14 cellular contexts compared by ENCODE assay signal in genomic region chr7:151011097-151011409, GRCh38. TPM values are rescaled to one million over a fixed set of nuclear protein-coding genes. Genes with fewer than 3 reads are reported as not detected.
A peak's percentile ranks its signal among the peaks of the same experiment; 100 is the strongest.
DNase-seq lines count a peak whose midpoint lies in the region; ATAC-seq, FAIRE-seq and TF ChIP-seq lines count a peak whose summit lies in the region.
"Had no signal": no experiment of that assay in that cellular context is flagged by ENCODE, and none has a peak within 500 bp of the region (broad histone marks: within the 10 kb centered on the region; RNA-seq: fewer than 3 reads in every experiment).

No MANE protein-coding gene starts in this region.

- no peak overlapping the region for H2AFZ ChIP-seq in H1 (ENCODE audit: low read length)

- no peak for TF ChIP-seq RAD21 in H1 (IDR thresholded peaks at IDR 0.05 in 1 of 2, conservative IDR thresholded peaks at IDR 0.05 in 1 of 2; ENCODE audit: low read depth in 2 of 2, low read length in 2 of 2)

- peak overlapping the region; percentile 33 for H2BK120ac ChIP-seq in H1 (replicated peaks; ENCODE audit: low read depth, low read length)

- FAIRE-seq in H1 (lab: Jason Lieb, UNC) = no peak

- H3K4me3 ChIP-seq in H1 (ENCODE audit: extremely low read depth in 1 of 4, insufficient read depth in 2 of 4, low read depth in 3 of 4, low read length in 4 of 4) (peak overlapping the region in 1 of 4 experiments; percentile 33; a peak in 3 of 8 replicates), retinal pigment epithelial cell (ENCODE audit: low read length) (peak overlapping the region; percentile 47), prostate gland (no peak overlapping the region)

- peak overlapping the region in 1 of 2 experiments; percentile 69; a peak in 2 of 4 replicates for H3K4me2 ChIP-seq in H1 (ENCODE audit: insufficient read depth in 1 of 2, low read depth in 2 of 2, low read length in 2 of 2)

- TF ChIP-seq CTCF in H1 (IDR thresholded peaks at IDR 0.05; ENCODE audit: control extremely low read depth in 1 of 3, insufficient read depth in 1 of 3, low read depth in 1 of 3, low read length in 3 of 3) (no peak), retinal pigment epithelial cell (conservative IDR thresholded peaks at IDR 0.05; ENCODE audit: low read depth, low read length) (no peak), prostate gland (IDR thresholded peaks at IDR 0.05) (no peak)

- 71% methylated on average over 1 of the region's 1 CpG; no CpG with 5 or more reads in 1 of the 2 experiments for WGBS in H1 (ENCODE audit: extremely low coverage in 1 of 2, insufficient coverage in 1 of 2, insufficient read length in 1 of 2, insufficient replicate concordance in 2 of 2, low coverage in 1 of 2, low lambda C conversion rate in 2 of 2, missing lambda C conversion rate in 1 of 2), 2 experiments
- 67% methylated on average over 1 of the region's 1 CpG for WGBS in prostate gland

- CTCF ChIA-PET in H1 (lab: Charles Lee; ENCODE audit: partially characterized antibody) = interaction anchor here (0.7 to 11.5 kb wide), 26 partner anchors 10 to 622 kb away, joined by 3 to 142 read pairs (median 8); partner anchors contain the start of genes ABCB8, ATG9B, CDK5 and NOS3

- H4K20me1 ChIP-seq in H1 (replicated peaks in 1 of 2; ENCODE audit: control insufficient read depth in 1 of 2, insufficient read depth in 2 of 2, low read length in 2 of 2) = no peaks in the 10 kb centered on the region

- H2BK12ac ChIP-seq in H1 (ENCODE audit: low read depth, low read length) = peak overlapping the region; percentile 93; the same call in 1 of the 2 replicates

- intact Hi-C loops in prostate gland (cut with DNase I) = no loop called here

- TF ChIP-seq EP300 in H1 (IDR thresholded peaks at IDR 0.05; ENCODE audit: borderline replicate concordance in 1 of 2, low read depth in 2 of 2, low read length in 2 of 2) = no peak

- H3K27me3 ChIP-seq in H1 (replicated peaks in 1 of 4; ENCODE audit: control insufficient read depth in 3 of 4, extremely low read depth in 1 of 4, insufficient read depth in 3 of 4, low read length in 3 of 4) (peaks cover 0 to 3% (median 2%) of the 10 kb centered on the region in 4 experiments; a peak in 3 of 7 replicates), prostate gland (replicated peaks; ENCODE audit: insufficient read depth) (peaks cover 6% of the 10 kb centered on the region)

- H3K56ac ChIP-seq in H1 (replicated peaks; ENCODE audit: insufficient read length, low read depth, low read length) = no peak overlapping the region

- H3K36me3 ChIP-seq in H1 (ENCODE audit: control insufficient read depth in 2 of 4, insufficient read depth in 4 of 4, low read length in 3 of 4) (no peaks in the 10 kb centered on the region), prostate gland (no peaks in the 10 kb centered on the region)

- no peaks in the 10 kb centered on the region; the same call in 1 of the 2 replicates for H3K79me1 ChIP-seq in H1 (ENCODE audit: low read depth, low read length)

- no peak overlapping the region for H3K23ac ChIP-seq in H1 (ENCODE audit: insufficient read length)

- no peak overlapping the region for H4K5ac ChIP-seq in H1 (ENCODE audit: insufficient read length, low read depth, low read length)

- H3K27me3 Mint-ChIP-seq in activated naive CD4-positive, alpha-beta T cell treated with anti-CD3 and anti-CD28 coated beads, Interleukin-2, amount 50 U/mL, for 24 hours = no peaks in the 10 kb centered on the region

- H2BK15ac ChIP-seq in H1 (ENCODE audit: low read length) = no peak overlapping the region

- H3K36me3 Mint-ChIP-seq in activated naive CD4-positive, alpha-beta T cell treated with anti-CD3 and anti-CD28 coated beads, Interleukin-2, amount 50 U/mL, for 24 hours = no peaks in the 10 kb centered on the region
- H3K36me3 Mint-ChIP-seq: stimulated activated naive B cell treated with anti-CD40 and anti-IgM and Interleukin-4, amounts not matched to agents 10 μg/mL and 1 μg/mL and 100 μg/mL, for 72 hours had no signal

- no peaks in the 10 kb centered on the region for H3K9me3 Mint-ChIP-seq in activated naive CD4-positive, alpha-beta T cell treated with anti-CD3 and anti-CD28 coated beads, Interleukin-2, amount 50 U/mL, for 24 hours

- no peaks in the 10 kb centered on the region; the same call in 1 of the 2 replicates for H3K23me2 ChIP-seq in H1 (ENCODE audit: low read depth, low read length)

- peak overlapping the region; percentile 79 for H3K27ac Mint-ChIP-seq in activated naive CD4-positive, alpha-beta T cell treated with anti-CD3 and anti-CD28 coated beads, Interleukin-2, amount 50 U/mL, for 24 hours

- H3K14ac ChIP-seq in H1 (ENCODE audit: insufficient read length) = no peak overlapping the region

- H3K9me3 ChIP-seq in H1 (ENCODE audit: insufficient read depth in 2 of 2, low read depth in 1 of 2, low read length in 1 of 2) (no peaks in the 10 kb centered on the region), prostate gland (no peaks in the 10 kb centered on the region)

- H2BK5ac ChIP-seq in H1 (ENCODE audit: low read depth, low read length) = peak overlapping the region; percentile 54; the same call in 1 of the 2 replicates

- no peaks in the 10 kb centered on the region for H3K79me2 ChIP-seq in H1 (ENCODE audit: control insufficient read depth in 1 of 2, insufficient read depth in 2 of 2, low read length in 2 of 2)

- H2AK5ac ChIP-seq in H1 (ENCODE audit: low read depth, low read length) = peak overlapping the region; percentile 70; the same call in 1 of the 2 replicates

- no peak overlapping the region for H2BK20ac ChIP-seq in H1 (ENCODE audit: low read length)

- POLR2A ChIA-PET in H1 (lab: Charles Lee; ENCODE audit: partially characterized antibody) = interaction anchor here (1.7 to 2.5 kb wide), 2 partner anchors 16 to 18 kb away, joined by 5 to 9 read pairs; no protein-coding TSS in a partner anchor

- peak overlapping the region; percentile 28 for H3K4ac ChIP-seq in H1 (replicated peaks; ENCODE audit: insufficient read length, low read depth, low read length)

- no peak overlapping the region for H4K8ac ChIP-seq in H1 (ENCODE audit: extremely low read depth, insufficient read depth, low read length)

- 0 out of 2 replicates have a peak overlapping the region, but pooled peaks have one; percentile 88 for H3K18ac ChIP-seq in H1 (ENCODE audit: extremely low read depth, low read length)

- TF ChIP-seq POLR2A in H1 (IDR thresholded peaks at IDR 0.05; ENCODE audit: control extremely low read depth in 1 of 2, low read depth in 2 of 2, low read length in 2 of 2) (no peak), prostate gland (IDR thresholded peaks at IDR 0.05) (no peak)

- peak overlapping the region; percentile 37 for H4K91ac ChIP-seq in H1 (replicated peaks; ENCODE audit: insufficient read length, low read length)

- DNase-seq in activated naive CD4-positive, alpha-beta T cell (lab: John Stamatoyannopoulos, UW) = no peak
- peak; percentile 46 for DNase-seq in OCI-M1 (lab: John Stamatoyannopoulos, UW)
- DNase-seq in H1 (ENCODE audit: low read depth in 1 of 2, low spot score in 2 of 2) = no peak
- no peak for DNase-seq in retinal pigment epithelial cell (ENCODE audit: low read depth)
- no peak for DNase-seq in prostate gland (ENCODE audit: low spot score)
- no peak for DNase-seq in NCI-H187 (lab: John Stamatoyannopoulos, UW)
- DNase-seq: stimulated activated naive B cell treated with anti-CD40 and anti-IgM and Interleukin-4, amounts not matched to agents 10 μg/mL and 1 μg/mL and 100 μg/mL, for 72 hours had no signal

- peaks cover 76% of the 10 kb centered on the region for H3K4me1 Mint-ChIP-seq in activated naive CD4-positive, alpha-beta T cell treated with anti-CD3 and anti-CD28 coated beads, Interleukin-2, amount 50 U/mL, for 24 hours

- H3K27ac ChIP-seq in H1 (ENCODE audit: low read depth, low read length) = no peak overlapping the region
- no peak overlapping the region for H3K27ac ChIP-seq in prostate gland

- no peak for ATAC-seq in HG02938 (IDR thresholded peaks at IDR 0.05; ENCODE audit: unreplicated experiment)
- ATAC-seq: left lobe of liver; stimulated activated naive B cell treated with anti-CD40 and anti-IgM and Interleukin-4, amounts not matched to agents 10 μg/mL and 1 μg/mL and 100 μg/mL, for 72 hours had no signal

- peaks cover 0 to 31% (median 24%) of the 10 kb centered on the region in 4 experiments; a peak in 6 of 7 replicates for H3K4me1 ChIP-seq in H1 (replicated peaks in 1 of 4; ENCODE audit: control insufficient read depth in 3 of 4, insufficient read depth in 4 of 4, low read length in 3 of 4)
- no peaks in the 10 kb centered on the region for H3K4me1 ChIP-seq in prostate gland (replicated peaks)

- peak overlapping the region; percentile 57 for H3K4me3 Mint-ChIP-seq in activated naive CD4-positive, alpha-beta T cell treated with anti-CD3 and anti-CD28 coated beads, Interleukin-2, amount 50 U/mL, for 24 hours
- H3K4me3 Mint-ChIP-seq: B cell; stimulated activated naive B cell treated with anti-CD40 and anti-IgM and Interleukin-4, amounts not matched to agents 10 μg/mL and 1 μg/mL and 100 μg/mL, for 72 hours had no signal

- H3K9ac ChIP-seq in H1 (replicated peaks in 1 of 4; ENCODE audit: extremely low read depth in 1 of 4, low read depth in 3 of 4, low read length in 3 of 4) = no peak overlapping the region; a peak in 1 of 7 replicates

RNA-seq across cellular contexts. Expression of gene ATG9B, which starts 13.2 kb away (rescaled TPM):
- total RNA-seq in H1 (2021; fragmentation: NEBNext Ultra II Directional; extraction: Animal tissue kit (Norgen Biotek cat#: 25700)) = 2.3 and 2.6 TPM in 2 replicates
- polyA plus RNA-seq in H1 (2011; rRNA removed) = 1.4 and 2.7 TPM in 2 replicates
- 2.7 TPM for polyA plus RNA-seq in H1 (2011; cell fraction: cytosol; rRNA removed)
- 6.4 TPM for polyA plus RNA-seq in H1 (2011; cell fraction: nucleus; rRNA removed)
- 2.7 to 4.3 TPM (median 3.1 TPM) in 4 replicates for polyA plus RNA-seq in H1 (2012, experiment 1 of 2)
- polyA plus RNA-seq in H1 (2012, experiment 2 of 2) = 0.79 TPM
- polyA plus RNA-seq in H1 (2013, experiment 1 of 2) = 1.7 TPM
- 1.8 TPM for polyA plus RNA-seq in H1 (2013, experiment 2 of 2)
- polyA minus RNA-seq in H1 (2011; rRNA and poly(A)+ RNA removed) = 0.19 and 0.51 TPM in 2 replicates
- polyA minus RNA-seq in H1 (2011; cell fraction: cytosol; rRNA and poly(A)+ RNA removed) = 0.88 TPM
- polyA minus RNA-seq in H1 (2011; cell fraction: nucleus; rRNA and poly(A)+ RNA removed) = 0.60 TPM
- 1 to 10 TPM in 1 of 2 donors, under 1 TPM in 1; 0.18 to 7.1 TPM for total RNA-seq in prostate gland
- total RNA-seq: glomerular endothelial cell, left lobe of liver had no signal

RNA-seq across cellular contexts. Expression of gene ABCB8, which starts 17.2 kb away (rescaled TPM):
- 22.2 and 27.0 TPM in 2 replicates for total RNA-seq in H1 (2021; fragmentation: NEBNext Ultra II Directional; extraction: Animal tissue kit (Norgen Biotek cat#: 25700))
- 17.7 and 26.0 TPM in 2 replicates for polyA plus RNA-seq in H1 (2011; rRNA removed)
- polyA plus RNA-seq in H1 (2011; cell fraction: cytosol; rRNA removed) = 16.7 TPM
- 52.2 TPM for polyA plus RNA-seq in H1 (2011; cell fraction: nucleus; rRNA removed)
- polyA plus RNA-seq in H1 (2012, experiment 1 of 2) = 14.8 to 21.8 TPM (median 19.6 TPM) in 4 replicates
- polyA plus RNA-seq in H1 (2012, experiment 2 of 2) = 15.8 TPM
- polyA plus RNA-seq in H1 (2013, experiment 1 of 2) = 16.5 TPM
- 15.7 TPM for polyA plus RNA-seq in H1 (2013, experiment 2 of 2)
- polyA minus RNA-seq in H1 (2011; rRNA and poly(A)+ RNA removed) = 17.2 and 19.5 TPM in 2 replicates
- 12.2 TPM for polyA minus RNA-seq in H1 (2011; cell fraction: cytosol; rRNA and poly(A)+ RNA removed)
- 28.9 TPM for polyA minus RNA-seq in H1 (2011; cell fraction: nucleus; rRNA and poly(A)+ RNA removed)
- 10 to 100 TPM; 26.4 to 50.6 TPM for total RNA-seq in prostate gland

RNA-seq across cellular contexts. Expression of gene NOS3, which starts 20.2 kb away (rescaled TPM):
- total RNA-seq in H1 (2021; fragmentation: NEBNext Ultra II Directional; extraction: Animal tissue kit (Norgen Biotek cat#: 25700)) = 4.4 and 4.7 TPM in 2 replicates
- polyA plus RNA-seq in H1 (2011; rRNA removed) = 16.2 and 20.9 TPM in 2 replicates
- polyA plus RNA-seq in H1 (2011; cell fraction: cytosol; rRNA removed) = 8.1 TPM
- 12.6 TPM for polyA plus RNA-seq in H1 (2011; cell fraction: nucleus; rRNA removed)
- 4.2 to 10.6 TPM (median 8.1 TPM) in 4 replicates for polyA plus RNA-seq in H1 (2012, experiment 1 of 2)
- polyA plus RNA-seq in H1 (2012, experiment 2 of 2) = 5.2 TPM
- 4.2 TPM for polyA plus RNA-seq in H1 (2013, experiment 1 of 2)
- polyA plus RNA-seq in H1 (2013, experiment 2 of 2) = 3.5 TPM
- 5.4 and 6.9 TPM in 2 replicates for polyA minus RNA-seq in H1 (2011; rRNA and poly(A)+ RNA removed)
- polyA minus RNA-seq in H1 (2011; cell fraction: cytosol; rRNA and poly(A)+ RNA removed) = 7.7 TPM
- polyA minus RNA-seq in H1 (2011; cell fraction: nucleus; rRNA and poly(A)+ RNA removed) = 10.1 TPM
- 10 to 100 TPM in 1 of 2 donors, 1 to 10 TPM in 1; 6.1 to 10.4 TPM for total RNA-seq in prostate gland

RNA-seq across cellular contexts. Expression of gene KCNH2, which starts 32.9 kb away (rescaled TPM):
- total RNA-seq in H1 (2021; fragmentation: NEBNext Ultra II Directional; extraction: Animal tissue kit (Norgen Biotek cat#: 25700)) = 7.7 and 8.0 TPM in 2 replicates
- 15.0 and 20.5 TPM in 2 replicates for polyA plus RNA-seq in H1 (2011; rRNA removed)
- 13.4 TPM for polyA plus RNA-seq in H1 (2011; cell fraction: cytosol; rRNA removed)
- 23.6 TPM for polyA plus RNA-seq in H1 (2011; cell fraction: nucleus; rRNA removed)
- polyA plus RNA-seq in H1 (2012, experiment 1 of 2) = 5.5 to 12.1 TPM (median 10.4 TPM) in 4 replicates
- 7.6 TPM for polyA plus RNA-seq in H1 (2012, experiment 2 of 2)
- polyA plus RNA-seq in H1 (2013, experiment 1 of 2) = 7.6 TPM
- polyA plus RNA-seq in H1 (2013, experiment 2 of 2) = 7.2 TPM
- 8.9 and 10.2 TPM in 2 replicates for polyA minus RNA-seq in H1 (2011; rRNA and poly(A)+ RNA removed)
- 9.5 TPM for polyA minus RNA-seq in H1 (2011; cell fraction: cytosol; rRNA and poly(A)+ RNA removed)
- 7.0 TPM for polyA minus RNA-seq in H1 (2011; cell fraction: nucleus; rRNA and poly(A)+ RNA removed)
- 100 to 1,000 TPM in 1 of 2 donors, 10 to 100 TPM in 1; 10.1 to 184 TPM for total RNA-seq in prostate gland
- total RNA-seq: glomerular endothelial cell, osteocyte had no signal

RNA-seq across cellular contexts. Expression of gene ASIC3, which starts 37.3 kb away (rescaled TPM):
- total RNA-seq in H1 (2021; fragmentation: NEBNext Ultra II Directional; extraction: Animal tissue kit (Norgen Biotek cat#: 25700)) = 1.4 and 1.9 TPM in 2 replicates
- 1.6 and 4.3 TPM in 2 replicates for polyA plus RNA-seq in H1 (2011; rRNA removed)
- 2.6 TPM for polyA plus RNA-seq in H1 (2011; cell fraction: cytosol; rRNA removed)
- polyA plus RNA-seq in H1 (2011; cell fraction: nucleus; rRNA removed) = 17.4 TPM
- polyA plus RNA-seq in H1 (2012, experiment 1 of 2) = 3.1 to 5.6 TPM (median 4.2 TPM) in 4 replicates
- polyA plus RNA-seq in H1 (2012, experiment 2 of 2) = 2.4 TPM
- 0.87 TPM for polyA plus RNA-seq in H1 (2013, experiment 1 of 2)
- polyA plus RNA-seq in H1 (2013, experiment 2 of 2) = 0.74 TPM
- 0.27 and 0.88 TPM in 2 replicates for polyA minus RNA-seq in H1 (2011; rRNA and poly(A)+ RNA removed)
- polyA minus RNA-seq in H1 (2011; cell fraction: cytosol; rRNA and poly(A)+ RNA removed) = 0.73 TPM
- 2.1 TPM for polyA minus RNA-seq in H1 (2011; cell fraction: nucleus; rRNA and poly(A)+ RNA removed)
- 10 to 100 TPM in 1 of 2 donors, 1 to 10 TPM in 1; 1.7 to 11.0 TPM for total RNA-seq in prostate gland
- total RNA-seq: G401 had no signal
